25 cellular contexts compared by ENCODE assay signal in the genomic region with DNA sequence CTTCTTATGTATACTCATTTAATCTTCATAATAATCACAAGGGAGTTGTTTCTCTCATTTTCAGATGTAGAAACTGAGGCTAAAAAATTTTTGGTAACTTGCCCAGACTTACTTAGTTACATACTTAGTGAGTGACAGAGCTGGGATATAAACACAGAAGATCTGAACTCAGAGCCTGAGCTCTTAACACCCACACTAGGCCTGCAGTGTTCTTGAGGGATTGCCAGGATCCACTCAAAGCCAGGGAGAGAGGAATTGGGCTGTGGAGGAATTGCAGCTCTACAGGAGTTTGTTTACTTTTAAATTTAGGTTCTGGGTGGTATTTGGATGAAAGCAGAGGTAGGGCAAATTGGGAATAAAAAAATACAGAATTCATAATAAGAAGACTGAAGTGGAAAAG.
DNase-seq lines count a peak whose midpoint lies in the region; ATAC-seq and TF ChIP-seq lines count a peak whose summit lies in the region.
"Had no signal": no experiment of that assay in that cellular context is flagged by ENCODE, and none has a peak within 500 bp of the region (broad histone marks: within the 10 kb centered on the region; RNA-seq: fewer than 3 reads in every experiment).

No MANE protein-coding gene starts in this region.

- no peak overlapping the region for H3K4me3 Mint-ChIP-seq in progenitor cell of endocrine pancreas (ENCODE audit: low read depth)
- H3K4me3 Mint-ChIP-seq: CD14-positive monocyte; CD4-positive, alpha-beta memory T cell; CD4-positive, CD25-positive, alpha-beta regulatory T cell; CD8-positive, alpha-beta memory T cell had no signal

- H3K4me3 ChIP-seq in MG63 (no peak overlapping the region), left lung (no peak overlapping the region)
- H3K4me3 ChIP-seq: BLaER1, GM12878 had no signal

- H3K36me3 ChIP-seq in MG63 (no peaks in the 10 kb centered on the region), left lung (no peaks in the 10 kb centered on the region)
- H3K36me3 ChIP-seq: BE2C, BLaER1 had no signal

- H3K4me1 Mint-ChIP-seq in progenitor cell of endocrine pancreas (ENCODE audit: low read depth) = no peaks in the 10 kb centered on the region
- H3K4me1 Mint-ChIP-seq: CD4-positive, alpha-beta memory T cell; CD4-positive, CD25-positive, alpha-beta regulatory T cell; CD8-positive, alpha-beta memory T cell had no signal

- no peaks in the 10 kb centered on the region for H3K9me3 Mint-ChIP-seq in progenitor cell of endocrine pancreas (ENCODE audit: low read depth)
- H3K9me3 Mint-ChIP-seq: CD8-positive, alpha-beta memory T cell had no signal

- H3K27ac Mint-ChIP-seq in progenitor cell of endocrine pancreas = no peak overlapping the region
- H3K27ac Mint-ChIP-seq: CD14-positive monocyte; CD8-positive, alpha-beta memory T cell had no signal

- intact Hi-C loops in left lung (cut with DNase I) (no loop called here), Right ventricle myocardium superior (cut with DNase I) (no loop called here)

- no peaks in the 10 kb centered on the region for H3K9me3 ChIP-seq in MG63
- no peaks in the 10 kb centered on the region for H3K9me3 ChIP-seq in left lung
- H3K9me3 ChIP-seq: BE2C, BLaER1 had no signal

- H3K27me3 Mint-ChIP-seq in progenitor cell of endocrine pancreas = no peaks in the 10 kb centered on the region
- H3K27me3 Mint-ChIP-seq: CD8-positive, alpha-beta memory T cell had no signal

- DNase-seq in EH (ENCODE audit: low read depth) (peak; percentile 7), EL (peak; percentile 2), MG63 (peak; percentile 13), left lung (no peak), progenitor cell of endocrine pancreas (ENCODE audit: low spot score, unreplicated experiment) (no peak), Right ventricle myocardium superior (no peak)
- DNase-seq: 8988T; ACHN; BE2C; C1 segment of cervical spinal cord; CD4-positive, alpha-beta memory T cell; CD4-positive, CD25-positive, alpha-beta regulatory T cell; CD8-positive, alpha-beta memory T cell; COR-L47; DMS 273 treated with DMSO at 0.1 percent for 48 hours; DMS153; DMS53; DMS79; DND-41; GDM1 had no signal

- TF ChIP-seq CTCF in left lung (IDR thresholded peaks at IDR 0.05) (no peak), progenitor cell of endocrine pancreas (IDR thresholded peaks at IDR 0.05; ENCODE audit: unreplicated experiment) (no peak)

- no peaks in the 10 kb centered on the region for H3K36me3 Mint-ChIP-seq in progenitor cell of endocrine pancreas (ENCODE audit: insufficient read depth)
- H3K36me3 Mint-ChIP-seq: CD14-positive monocyte; CD4-positive, alpha-beta memory T cell; CD4-positive, CD25-positive, alpha-beta regulatory T cell; CD8-positive, alpha-beta memory T cell had no signal

- ATAC-seq in left lung = peak; percentile 54
- no peak for ATAC-seq in HG03159 (IDR thresholded peaks at IDR 0.05; ENCODE audit: unreplicated experiment)
- ATAC-seq in HG03196 (IDR thresholded peaks at IDR 0.05; ENCODE audit: unreplicated experiment) = no peak
- ATAC-seq in Right ventricle myocardium superior (ENCODE audit: poor library complexity) = no peak
- ATAC-seq: GM12878 had no signal

- no peaks in the 10 kb centered on the region for H3K4me1 ChIP-seq in left lung
- H3K4me1 ChIP-seq: BLaER1 had no signal

- no peaks in the 10 kb centered on the region for H3K27me3 ChIP-seq in MG63
- no peaks in the 10 kb centered on the region for H3K27me3 ChIP-seq in left lung
- H3K27me3 ChIP-seq: BE2C, BLaER1 had no signal

- H3K27ac ChIP-seq in left lung = no peak overlapping the region
- H3K27ac ChIP-seq: BLaER1 had no signal

Comparison
In these comparisons a context has a peak if more than half of its experiments do, and no peak if none do; other contexts are left out.
1. DNase-seq: peak in EH (single experiment), EL (single experiment) and MG63 (single experiment); none in left lung (0 of 2), progenitor cell of endocrine pancreas (single experiment) and Right ventricle myocardium superior (single experiment).